Comparison of ENCODE assay signal across 9 cellular contexts in the genomic region with DNA sequence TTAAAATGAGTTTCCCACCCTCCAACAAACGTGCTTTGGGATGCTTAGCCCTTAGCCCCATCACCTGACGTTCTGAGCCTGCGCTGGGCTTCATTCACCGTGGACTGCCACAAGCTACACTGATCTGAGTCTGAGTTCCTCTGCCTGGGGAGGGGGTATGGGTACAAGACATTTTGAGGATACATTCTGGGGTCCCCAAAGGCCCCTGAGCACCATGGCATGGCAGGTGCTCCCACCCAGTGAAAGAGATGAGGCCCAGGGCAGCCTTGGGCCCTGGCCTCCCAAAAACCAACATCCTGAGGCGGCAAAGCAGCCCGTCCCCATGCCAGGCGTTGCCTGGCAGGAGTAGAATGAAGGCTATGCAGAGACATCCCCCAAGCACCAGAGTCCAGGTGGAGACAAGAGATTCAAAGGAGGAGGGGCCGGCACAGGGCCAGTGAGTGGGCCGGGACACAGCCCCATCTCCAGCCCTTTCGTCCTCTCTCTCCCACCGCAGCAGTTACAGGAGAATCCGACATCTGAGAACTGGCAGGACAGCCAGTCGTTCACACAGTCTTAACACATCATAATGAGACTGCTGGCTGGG.
DNase-seq lines count a peak whose midpoint lies in the region; ATAC-seq and TF ChIP-seq lines count a peak whose summit lies in the region.
"Had no signal": no experiment of that assay in that cellular context is flagged by ENCODE, and none has a peak within 500 bp of the region (broad histone marks: within the 10 kb centered on the region; RNA-seq: fewer than 3 reads in every experiment).

No MANE protein-coding gene starts in this region.

- H3K4me3 ChIP-seq in muscle layer of colon (ENCODE audit: low read depth in 1 of 2, low read length in 2 of 2) (peak overlapping the region in 1 of 2 donors; percentile 11), thyroid gland (replicated peaks in 1 of 3) (no peak overlapping the region)

- H3K9me3 ChIP-seq in muscle layer of colon (ENCODE audit: low read length) (no peaks in the 10 kb centered on the region), thyroid gland (no peaks in the 10 kb centered on the region)

- no peaks in the 10 kb centered on the region for H3K9me3 Mint-ChIP-seq in chondrocyte (ENCODE audit: low read depth)
- H3K9me3 Mint-ChIP-seq: activated T-cell treated with anti-CD3 and anti-CD28 coated beads, Interleukin-2, amount 50 U/mL, for 4 hours had no signal

- TF ChIP-seq CTCF in RWPE1 (conservative IDR thresholded peaks at IDR 0.05; ENCODE audit: low read depth): no peak
- no peak for TF ChIP-seq CTCF in chondrocyte (IDR thresholded peaks at IDR 0.05)
- TF ChIP-seq CTCF in thyroid gland (IDR thresholded peaks at IDR 0.05): no peak

- POLR2A ChIA-PET in RWPE1 (lab: Yijun Ruan, JAX; ENCODE audit: low non-redundant PET): no interaction called here

- H3K27me3 ChIP-seq in muscle layer of colon (ENCODE audit: control insufficient read depth in 1 of 2, insufficient read depth in 2 of 2, low read length in 2 of 2): no peaks in the 10 kb centered on the region
- H3K27me3 ChIP-seq in thyroid gland: no peaks in the 10 kb centered on the region

- H3K9ac ChIP-seq in muscle layer of colon (ENCODE audit: low read length): peak overlapping the region; percentile 51

- ATAC-seq in GM19463 (IDR thresholded peaks at IDR 0.05; ENCODE audit: unreplicated experiment) (no peak), GM19467 (IDR thresholded peaks at IDR 0.05; ENCODE audit: unreplicated experiment) (no peak)

- H3K27me3 Mint-ChIP-seq in chondrocyte (ENCODE audit: low read depth): no peaks in the 10 kb centered on the region

- TF ChIP-seq POLR2A in thyroid gland (IDR thresholded peaks at IDR 0.05): no peak

- 87 to 88% methylated on average over 7 to 10 of the region's 13 CpGs for WGBS in thyroid gland, 2 donors

- peaks cover 27% of the 10 kb centered on the region for H3K4me1 ChIP-seq in muscle layer of colon (ENCODE audit: insufficient read depth, low read length)
- H3K4me1 ChIP-seq in thyroid gland: peaks cover 0 to 34% of the 10 kb centered on the region in 2 donors

- peaks cover 35% of the 10 kb centered on the region for H3K36me3 Mint-ChIP-seq in chondrocyte (ENCODE audit: low read depth)

- H3K4me1 Mint-ChIP-seq in chondrocyte (ENCODE audit: low read depth): peaks cover 76% of the 10 kb centered on the region

- peaks cover 23% of the 10 kb centered on the region for H3K36me3 ChIP-seq in muscle layer of colon (ENCODE audit: insufficient read depth, low read length)
- peaks cover 3 to 6% of the 10 kb centered on the region in 2 donors for H3K36me3 ChIP-seq in thyroid gland

- intact Hi-C loops in thyroid gland (cut with DNase I): no loop called here

- H3K4me3 Mint-ChIP-seq in chondrocyte (ENCODE audit: unreplicated experiment): peak overlapping the region; percentile 75
- H3K4me3 Mint-ChIP-seq: activated T-cell treated with anti-CD3 and anti-CD28 coated beads, Interleukin-2, amount 50 U/mL, for 4 hours had no signal

- peak overlapping the region; percentile 99 for H3K27ac Mint-ChIP-seq in chondrocyte (ENCODE audit: unreplicated experiment)

- no peak for DNase-seq in RWPE1 (ENCODE audit: low spot score)
- DNase-seq in chondrocyte (ENCODE audit: low spot score): no peak
- no peak for DNase-seq in thyroid gland
- DNase-seq in NCI-H2107 treated with DMSO at 0.1 percent for 48 hours (lab: John Stamatoyannopoulos, UW; ENCODE audit: unreplicated experiment): no peak
- DNase-seq: activated T-cell treated with anti-CD3 and anti-CD28 coated beads, Interleukin-2, amount 50 U/mL, for 4 hours; effector memory CD4-positive, alpha-beta T cell had no signal

- peak overlapping the region; percentile 99 for H3K27ac ChIP-seq in RWPE1
- H3K27ac ChIP-seq in muscle layer of colon (ENCODE audit: low read depth, low read length): peak overlapping the region; percentile 45
- H3K27ac ChIP-seq in thyroid gland: peak overlapping the region; percentile 42 to 90 (median 80)

- CTCF ChIA-PET in RWPE1 (lab: Yijun Ruan, JAX): interaction anchor here (0.5 to 1.4 kb wide), 2 partner anchors 21 to 31 kb away, joined by 3 to 4 read pairs; no protein-coding TSS in a partner anchor

Comparison
In these comparisons a context has a peak if more than half of its experiments do, and no peak if none do; other contexts are left out.
1. H3K27ac ChIP-seq: peak in every context shown above with its lines; median percentile 99 in RWPE1; 80 in thyroid gland; 45 in muscle layer of colon.